24 cellular contexts compared by ENCODE assay signal in the genomic region with DNA sequence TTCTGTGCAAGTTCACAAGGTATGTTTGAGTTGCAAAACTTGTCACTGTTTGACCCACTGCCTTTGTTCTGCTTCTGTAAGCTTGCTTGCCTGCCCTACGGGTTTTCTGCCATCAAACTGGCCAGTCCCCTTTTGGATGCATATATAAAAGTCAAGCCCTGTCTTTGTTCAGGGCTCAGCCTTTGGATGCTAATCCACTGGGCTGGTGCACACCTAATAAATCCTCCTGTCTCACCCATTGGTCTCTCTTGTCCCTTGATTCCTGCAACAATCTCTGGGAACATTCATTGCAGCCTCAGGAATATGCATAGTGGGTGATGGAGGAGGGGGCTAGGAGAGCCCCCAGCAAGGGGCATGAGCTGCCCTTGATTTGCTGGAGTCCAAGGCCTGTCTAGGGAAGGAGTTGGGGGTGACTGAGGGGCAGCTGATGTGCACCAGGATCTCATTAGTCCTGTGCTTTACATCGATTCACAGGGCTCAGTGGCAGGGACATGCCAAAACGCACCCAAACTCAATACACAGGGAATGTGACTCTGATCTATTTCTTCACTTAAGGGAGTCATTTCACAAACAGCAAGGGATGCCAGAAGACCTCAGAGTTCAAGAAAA.
"Had no signal": no experiment of that assay in that cellular context is flagged by ENCODE, and none has a peak within 500 bp of the region (broad histone marks: within the 10 kb centered on the region; RNA-seq: fewer than 3 reads in every experiment).

No MANE protein-coding gene starts in this region.

- H3K4me1 Mint-ChIP-seq: activated naive CD4-positive, alpha-beta T cell treated with anti-CD3 and anti-CD28 coated beads, Interleukin-2, amount 10 ng/mL, durations not matched to agents 7 days and 5 days; mesothelial cell of epicardium; natural killer cell had no signal

- DNase-seq: activated CD4-positive, alpha-beta T cell treated with anti-CD3 and anti-CD28 coated beads for 1 hour; activated effector memory CD4-positive, alpha-beta T cell treated with anti-CD3 and anti-CD28 coated beads, Interleukin-2, amount 50 U/mL, for 16 hours; activated naive CD4-positive, alpha-beta T cell treated with anti-CD3 and anti-CD28 coated beads, Interleukin-2, amount 10 ng/mL, durations not matched to agents 7 days and 5 days; activated T-cell treated with anti-CD3 and anti-CD28 coated beads, Interleukin-2, amount 50 U/mL, for 72 hours; amygdala; body of pancreas; effector CD8-positive, alpha-beta T cell; esophagus squamous epithelium; gastrocnemius medialis; hippocampal formation; left ventricle myocardium superior; mammary epithelial cell; natural killer cell; ovary; psoas muscle; stimulated activated CD4-positive, alpha-beta T cell treated with anti-CD3 and anti-CD28 coated beads, Interleukin-4, amount 100 ng/mL, for 24 hours; stimulated activated naive CD4-positive, alpha-beta T cell treated with Interleukin-2 at 50 U/mL for 16 hours; T-helper 9 cell; upper lobe of left lung had no signal

- H3K4me3 Mint-ChIP-seq: activated naive CD4-positive, alpha-beta T cell treated with anti-CD3 and anti-CD28 coated beads, Interleukin-2, amount 10 ng/mL, durations not matched to agents 7 days and 5 days; activated T-cell treated with anti-CD3 and anti-CD28 coated beads, Interleukin-2, amount 50 U/mL, for 72 hours; dendritic cell treated with granulocyte-macrophage colony-stimulating factor and Interleukin-4, amounts not matched to agents 40 ng/mL and 50 ng/mL, for 4 days; mesothelial cell of epicardium; natural killer cell had no signal

- H3K36me3 Mint-ChIP-seq: activated naive CD4-positive, alpha-beta T cell treated with anti-CD3 and anti-CD28 coated beads, Interleukin-2, amount 10 ng/mL, durations not matched to agents 7 days and 5 days; mesothelial cell of epicardium had no signal

- H3K27ac Mint-ChIP-seq: activated naive CD4-positive, alpha-beta T cell treated with anti-CD3 and anti-CD28 coated beads, Interleukin-2, amount 10 ng/mL, durations not matched to agents 7 days and 5 days; activated T-cell treated with anti-CD3 and anti-CD28 coated beads, Interleukin-2, amount 50 U/mL, for 72 hours; dendritic cell treated with granulocyte-macrophage colony-stimulating factor and Interleukin-4, amounts not matched to agents 40 ng/mL and 50 ng/mL, for 4 days; mesothelial cell of epicardium; natural killer cell had no signal

- H3K4me3 ChIP-seq: body of pancreas, cardiac muscle cell, esophagus squamous epithelium, gastrocnemius medialis, ovary, psoas muscle, right atrium auricular region, thoracic aorta, upper lobe of left lung had no signal
